ENCODE assay signal across 8 cellular contexts in the genomic region with DNA sequence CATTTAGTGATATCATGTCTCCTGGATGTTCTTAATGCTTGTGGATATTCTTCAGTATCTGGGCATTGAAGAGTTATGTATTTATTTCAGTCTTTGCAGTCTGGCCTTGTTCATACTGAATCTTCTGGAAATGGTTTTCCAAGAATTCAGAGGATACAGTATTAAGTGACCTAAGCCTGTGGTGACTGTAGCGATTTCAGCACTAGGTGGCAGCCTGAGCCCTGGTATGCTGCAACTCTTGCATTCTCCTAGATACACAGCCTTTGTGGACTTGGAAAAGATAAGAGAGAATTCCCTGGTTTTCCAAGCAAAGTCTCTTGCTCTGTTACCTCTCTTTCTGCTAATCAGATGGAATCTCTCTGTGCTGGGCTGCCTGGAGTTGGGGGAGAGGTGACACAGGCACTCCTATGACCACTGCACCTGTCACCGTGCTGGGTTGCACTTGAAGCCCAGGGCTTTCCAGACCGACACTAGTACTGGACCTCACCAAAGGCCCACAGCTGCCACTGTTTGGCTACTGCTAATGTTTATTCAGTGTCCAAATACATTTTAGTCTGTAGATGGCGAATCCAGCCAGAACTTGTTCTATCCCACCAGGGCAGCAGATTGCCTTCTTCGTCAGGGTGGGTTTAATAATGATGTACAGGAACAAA. TPM values are rescaled to one million over a fixed set of nuclear protein-coding genes. Genes with fewer than 3 reads are reported as not detected.
A peak's percentile ranks its signal among the peaks of the same experiment; 100 is the strongest.
DNase-seq lines count a peak whose midpoint lies in the region; ATAC-seq and TF ChIP-seq lines count a peak whose summit lies in the region.

No MANE protein-coding gene starts in this region.

- peak in 1 of 5 donors; percentile 17 for DNase-seq in heart left ventricle
- no peak for DNase-seq in cardiac septum (ENCODE audit: low spot score)
- peak; percentile 59 for DNase-seq in PC-3
- DNase-seq in foreskin keratinocyte = peak in 1 of 2 donors; percentile 8
- no peak for DNase-seq in type B pancreatic cell (ENCODE audit: extremely low spot score, unreplicated experiment)
- no peak for DNase-seq in natural killer cell
- DNase-seq in activated T-cell treated with anti-CD3 and anti-CD28 coated beads, Interleukin-2, amount 50 U/mL, for 72 hours = no peak

- H3K79me2 ChIP-seq in PC-3 (ENCODE audit: low read length) = no peaks in the 10 kb centered on the region

- H3K36me3 ChIP-seq in heart left ventricle (no peaks in the 10 kb centered on the region), PC-3 (ENCODE audit: low read depth, low read length) (no peaks in the 10 kb centered on the region)

- no peaks in the 10 kb centered on the region for H3K9me2 ChIP-seq in PC-3 (replicated peaks; ENCODE audit: low read length)

- H3K27me3 ChIP-seq in heart left ventricle (peaks cover 0 to 3% (median 0%) of the 10 kb centered on the region in 9 donors), PC-3 (ENCODE audit: low read length) (no peaks in the 10 kb centered on the region), foreskin keratinocyte (no peaks in the 10 kb centered on the region)

- H3K4me3 Mint-ChIP-seq in type B pancreatic cell (no peak overlapping the region), natural killer cell (no peak overlapping the region)
- H3K4me3 Mint-ChIP-seq in activated T-cell treated with anti-CD3 and anti-CD28 coated beads, Interleukin-2, amount 50 U/mL, for 72 hours = no peak overlapping the region

- no TSS peak for BruUV-seq in PC-3 (replicated peaks; lab: Mats Ljungman, UMichigan)

- no peak overlapping the region for H3K27ac Mint-ChIP-seq in type B pancreatic cell
- H3K27ac Mint-ChIP-seq in natural killer cell = no peak overlapping the region
- H3K27ac Mint-ChIP-seq in activated T-cell treated with anti-CD3 and anti-CD28 coated beads, Interleukin-2, amount 50 U/mL, for 72 hours = no peak overlapping the region

- TF ChIP-seq CTCF in heart left ventricle (IDR thresholded peaks at IDR 0.05) (peak; percentile 17 to 51 (median 32)), PC-3 (conservative IDR thresholded peaks at IDR 0.05; ENCODE audit: low read depth, low read length) (peak; percentile 73), foreskin keratinocyte (conservative IDR thresholded peaks at IDR 0.05) (peak; percentile 46), type B pancreatic cell (conservative IDR thresholded peaks at IDR 0.05) (peak; percentile 65), natural killer cell (IDR thresholded peaks at IDR 0.05) (no peak)

- no peak overlapping the region for H3K4me3 ChIP-seq in heart left ventricle
- no peak overlapping the region for H3K4me3 ChIP-seq in PC-3 (ENCODE audit: low read length)

- H3K27me3 Mint-ChIP-seq in type B pancreatic cell (no peaks in the 10 kb centered on the region), natural killer cell (ENCODE audit: low read depth in 2 of 2) (no peaks in the 10 kb centered on the region)
- peaks cover 26% of the 10 kb centered on the region for H3K27me3 Mint-ChIP-seq in activated T-cell treated with anti-CD3 and anti-CD28 coated beads, Interleukin-2, amount 50 U/mL, for 72 hours (ENCODE audit: low read depth)

- CTCF ChIA-PET in PC-3 (lab: Charles Lee) = interaction anchor here (1.0 kb wide), 1 partner anchor 12 kb away, joined by 4 read pairs; no protein-coding TSS in a partner anchor

- POLR2A ChIA-PET in PC-3 (lab: Charles Lee; ENCODE audit: unreplicated experiment) = no interaction called here

- H3K36me3 Mint-ChIP-seq in type B pancreatic cell (peaks cover 5% of the 10 kb centered on the region), natural killer cell (no peaks in the 10 kb centered on the region)
- peaks cover 2 to 18% of the 10 kb centered on the region in 2 donors for H3K36me3 Mint-ChIP-seq in activated T-cell treated with anti-CD3 and anti-CD28 coated beads, Interleukin-2, amount 50 U/mL, for 72 hours (ENCODE audit: insufficient read depth in 2 of 2)

- H4K20me1 ChIP-seq in PC-3 (ENCODE audit: low read length) = no peaks in the 10 kb centered on the region

- H2AFZ ChIP-seq in PC-3 (ENCODE audit: low read length) = no peak overlapping the region

- H3K9me3 ChIP-seq in heart left ventricle = peaks cover 0 to 20% (median 0%) of the 10 kb centered on the region in 12 donors
- H3K9me3 ChIP-seq in PC-3 (ENCODE audit: low read length) = no peaks in the 10 kb centered on the region

- no peak overlapping the region for H3K9ac ChIP-seq in PC-3 (ENCODE audit: low read length)

- H3K9me3 Mint-ChIP-seq in type B pancreatic cell = peaks cover 8% of the 10 kb centered on the region
- peaks cover 0 to 8% of the 10 kb centered on the region in 2 donors for H3K9me3 Mint-ChIP-seq in natural killer cell
- H3K9me3 Mint-ChIP-seq in activated T-cell treated with anti-CD3 and anti-CD28 coated beads, Interleukin-2, amount 50 U/mL, for 72 hours = peaks cover 0 to 4% of the 10 kb centered on the region in 2 donors

- H3K4me1 ChIP-seq in heart left ventricle (no peaks in the 10 kb centered on the region), PC-3 (ENCODE audit: insufficient read depth, low read length) (no peaks in the 10 kb centered on the region), foreskin keratinocyte (no peaks in the 10 kb centered on the region)

- 58 to 83% (median 70%) methylated on average over 5 of the region's 5 CpGs for WGBS in heart left ventricle, 4 donors

- no peak overlapping the region for H3K27ac ChIP-seq in heart left ventricle
- no peak overlapping the region for H3K27ac ChIP-seq in PC-3 (ENCODE audit: low read length)
- no peak overlapping the region for H3K27ac ChIP-seq in foreskin keratinocyte

- ATAC-seq in heart left ventricle (peak in 3 of 4 donors; percentile 61 to 71 (median 69)), PC-3 (peak; percentile 95), foreskin keratinocyte (no peak), natural killer cell (no peak), GM21423 (IDR thresholded peaks at IDR 0.05; ENCODE audit: unreplicated experiment) (no peak)
- ATAC-seq in activated T-cell treated with anti-CD3 and anti-CD28 coated beads, Interleukin-2, amount 50 U/mL, for 72 hours (replicated peaks in 1 of 2) = no peak

- H3K4me1 Mint-ChIP-seq in type B pancreatic cell (ENCODE audit: unreplicated experiment) (no peaks in the 10 kb centered on the region), natural killer cell (no peaks in the 10 kb centered on the region)
- peaks cover 4% of the 10 kb centered on the region for H3K4me1 Mint-ChIP-seq in activated T-cell treated with anti-CD3 and anti-CD28 coated beads, Interleukin-2, amount 50 U/mL, for 72 hours (ENCODE audit: low read depth)

- H3K4me2 ChIP-seq in PC-3 (ENCODE audit: low read length) = no peak overlapping the region

- intact Hi-C loops in heart left ventricle (cut with DNase I) (loop anchor here in 6 of 10 donors (2.0 to 10.0 kb wide), 3 partner anchors 296 to 298 kb away; no protein-coding TSS in a partner anchor), cardiac septum (cut with DNase I) (loop anchor here (5.0 kb wide), 1 partner anchor 296 kb away; no protein-coding TSS in a partner anchor), PC-3 (cut with micrococcal nuclease) (loop anchor here (1.0 to 5.0 kb wide), 2 partner anchors 126 to 298 kb away; no protein-coding TSS in a partner anchor), natural killer cell (cut with micrococcal nuclease) (no loop called here)

- no peak for TF ChIP-seq POLR2A in heart left ventricle (IDR thresholded peaks at IDR 0.05)

- H3F3A ChIP-seq in PC-3 (ENCODE audit: low read length, unreplicated experiment) = no peaks in the 10 kb centered on the region

RNA-seq across cellular contexts. Expression of a gene that starts 19.3 kb away (rescaled TPM):
- total RNA-seq in heart left ventricle (under 1 TPM in 7 of 9 donors, not detected in 2; 0.25 to 0.57 (median 0.37) TPM), cardiac septum (0.30 TPM), PC-3 (2014; rRNA removed) (0.17 and 0.44 TPM in 2 replicates), foreskin keratinocyte (0.07 and 0.14 TPM in 2 replicates), type B pancreatic cell (ENCODE audit: low replicate concordance) (1.1 and 2.6 TPM in 2 replicates), natural killer cell (1 to 10 TPM in 2 of 3 donors, under 1 TPM in 1; 0.43 to 1.4 (median 1.3) TPM)
- polyA plus RNA-seq in heart left ventricle (under 1 TPM; 0.08 to 0.53 TPM), foreskin keratinocyte (0.08 and 0.12 TPM in 2 replicates)
- 1 to 10 TPM in 1 of 2 donors, under 1 TPM in 1; 0.72 to 1.2 TPM for total RNA-seq in activated T-cell treated with anti-CD3 and anti-CD28 coated beads, Interleukin-2, amount 50 U/mL, for 72 hours

RNA-seq across cellular contexts. Expression of a gene that starts 35.2 kb away (rescaled TPM):
- 10 to 100 TPM in 2 of 9 donors, 1 to 10 TPM in 7; 6.3 to 11.2 (median 8.5) TPM for total RNA-seq in heart left ventricle
- polyA plus RNA-seq in heart left ventricle = 1 to 10 TPM; 6.1 to 7.6 TPM
- 9.2 TPM for total RNA-seq in cardiac septum
- 8.1 and 17.7 TPM in 2 replicates for total RNA-seq in PC-3 (2014; rRNA removed)
- 3.6 and 4.3 TPM in 2 replicates for total RNA-seq in foreskin keratinocyte
- 4.0 and 4.2 TPM in 2 replicates for polyA plus RNA-seq in foreskin keratinocyte
- total RNA-seq in type B pancreatic cell (ENCODE audit: low replicate concordance) = 12.0 and 16.4 TPM in 2 replicates
- 10 to 100 TPM; 10.9 to 13.0 (median 11.8) TPM for total RNA-seq in natural killer cell
- 10 to 100 TPM in 1 of 2 donors, 1 to 10 TPM in 1; 10.0 to 10.6 TPM for total RNA-seq in activated T-cell treated with anti-CD3 and anti-CD28 coated beads, Interleukin-2, amount 50 U/mL, for 72 hours

Comparison
In these comparisons a context has a peak if more than half of its experiments do, and no peak if none do; other contexts are left out.
1. ATAC-seq: peak in heart left ventricle (3 of 4) and PC-3 (single experiment); none in foreskin keratinocyte (single experiment), natural killer cell (0 of 3), activated T-cell treated with anti-CD3 and anti-CD28 coated beads, Interleukin-2, amount 50 U/mL, for 72 hours (0 of 2) and GM21423 (single experiment).